28 cellular contexts compared by ENCODE assay signal in the genomic region with DNA sequence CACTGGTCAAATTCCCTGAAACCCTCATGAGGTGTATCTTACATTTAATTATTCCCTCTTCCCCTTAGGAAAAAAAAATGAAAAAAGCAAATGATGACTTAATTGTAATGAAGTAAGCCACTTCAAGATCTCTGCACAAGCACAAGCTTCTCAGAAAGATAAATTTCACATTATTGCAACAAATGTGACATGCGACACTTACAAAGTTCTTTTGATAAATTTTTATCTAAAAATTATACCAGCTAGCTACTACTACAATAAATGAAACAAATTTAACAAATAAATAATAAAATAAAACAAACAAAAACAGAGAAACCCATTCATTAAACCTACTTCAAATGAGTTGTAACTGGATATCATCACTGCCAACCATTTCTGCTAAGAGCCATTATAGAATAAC.
"Had no signal": no experiment of that assay in that cellular context is flagged by ENCODE, and none has a peak within 500 bp of the region (broad histone marks: within the 10 kb centered on the region; RNA-seq: fewer than 3 reads in every experiment).

No MANE protein-coding gene starts in this region.

- H3K4me3 ChIP-seq: stomach, suprapubic skin, testis, thoracic aorta, thyroid gland, tibial artery, tibial nerve, transverse colon, upper lobe of left lung, upper lobe of right lung, uterus, vagina had no signal

- H3K4me3 Mint-ChIP-seq: stimulated activated effector memory CD8-positive, alpha-beta T cell treated with anti-CD3 and anti-CD28 coated beads, Interleukin-12 subunit alpha, Interleukin-12 subunit beta, amount 100 ng/mL, for 72 hours; stimulated activated memory B cell treated with anti-CD40 and anti-IgM and Interleukin-4, amounts not matched to agents 10 μg/mL and 1 μg/mL and 100 μg/mL, for 72 hours; stimulated activated naive B cell treated with anti-CD40 and anti-IgM and Interleukin-4, amounts not matched to agents 10 μg/mL and 1 μg/mL and 100 μg/mL, for 72 hours; stimulated activated naive CD8-positive, alpha-beta T cell treated with anti-CD3 and anti-CD28 coated beads, Interleukin-15, amount 100 ng/mL, for 72 hours; stimulated activated naive CD8-positive, alpha-beta T cell treated with anti-CD3 and anti-CD28 coated beads, Interleukin-15, Interleukin-2, amounts not matched to agents 100 ng/mL and 50 ng/mL, for 24 hours; type B pancreatic cell had no signal

- DNase-seq: stimulated activated CD4-positive, alpha-beta T cell treated with anti-CD3 and anti-CD28 coated beads, Interleukin-2, amount 100 ng/mL, for 48 hours; stimulated activated CD4-positive, alpha-beta T cell treated with anti-CD3 and anti-CD28 coated beads, Interleukin-4, amount 100 ng/mL, for 1 hour; stimulated activated CD4-positive, alpha-beta T cell treated with anti-CD3 and anti-CD28 coated beads, Interleukin-4, amount 100 ng/mL, for 24 hours; stimulated activated CD4-positive, alpha-beta T cell treated with anti-CD3 and anti-CD28 coated beads, Interleukin-4, amount 100 ng/mL, for 4 hours; stimulated activated CD8-positive, alpha-beta memory T cell treated with anti-CD3 and anti-CD28 coated beads, Interleukin-4, amount 100 ng/mL, for 48 hours; stimulated activated naive B cell treated with anti-CD40 and anti-IgM and Interleukin-4, amounts not matched to agents 10 μg/mL and 1 μg/mL and 100 μg/mL, for 72 hours; stimulated activated naive CD4-positive, alpha-beta T cell; stimulated activated naive CD4-positive, alpha-beta T cell treated with Interleukin-2 at 50 U/mL for 16 hours; stimulated activated naive CD8-positive, alpha-beta T cell treated with anti-CD3 and anti-CD28 coated beads, Interleukin-15, amount 100 ng/mL, for 72 hours; stimulated activated naive CD8-positive, alpha-beta T cell treated with anti-CD3 and anti-CD28 coated beads, Interleukin-15, Interleukin-2, amounts not matched to agents 100 U/mL and 50 U/mL, for 24 hours; stomach; substantia nigra; testis; thyroid gland; tibial artery; transverse colon; trophoblast cell; upper lobe of left lung; upper lobe of right lung; uterus had no signal

- H3K4me1 ChIP-seq: stomach, suprapubic skin, testis, tibial artery, tibial nerve, uterus, vagina had no signal

- H3K9me3 ChIP-seq: suprapubic skin, testis, thoracic aorta, thyroid gland, transverse colon, upper lobe of left lung, upper lobe of right lung, uterus, vagina had no signal

- H3K27ac ChIP-seq: stomach, suprapubic skin, testis, thoracic aorta, thyroid gland, tibial artery, tibial nerve, transverse colon, upper lobe of left lung, upper lobe of right lung, uterus, vagina had no signal

- H3K27ac Mint-ChIP-seq: stimulated activated effector memory CD8-positive, alpha-beta T cell treated with anti-CD3 and anti-CD28 coated beads, Interleukin-12 subunit alpha, Interleukin-12 subunit beta, amount 100 ng/mL, for 72 hours; stimulated activated memory B cell treated with anti-CD40 and anti-IgM and Interleukin-4, amounts not matched to agents 10 μg/mL and 1 μg/mL and 100 μg/mL, for 72 hours; stimulated activated naive B cell treated with anti-CD40 and anti-IgM and Interleukin-4, amounts not matched to agents 10 μg/mL and 1 μg/mL and 100 μg/mL, for 72 hours; stimulated activated naive CD8-positive, alpha-beta T cell treated with anti-CD3 and anti-CD28 coated beads, Interleukin-15, amount 100 ng/mL, for 72 hours; stimulated activated naive CD8-positive, alpha-beta T cell treated with anti-CD3 and anti-CD28 coated beads, Interleukin-15, Interleukin-2, amounts not matched to agents 100 ng/mL and 50 ng/mL, for 24 hours; type B pancreatic cell had no signal

- ATAC-seq: stimulated activated effector memory CD8-positive, alpha-beta T cell treated with anti-CD3 and anti-CD28 coated beads, Interleukin-12 subunit alpha, Interleukin-12 subunit beta, amount 100 ng/mL, for 72 hours; stimulated activated memory B cell treated with anti-CD40 and anti-IgM and Interleukin-4, amounts not matched to agents 10 μg/mL and 1 μg/mL and 100 μg/mL, for 72 hours; stimulated activated naive B cell treated with anti-CD40 and anti-IgM and Interleukin-4, amounts not matched to agents 10 μg/mL and 1 μg/mL and 100 μg/mL, for 72 hours; stimulated activated naive CD8-positive, alpha-beta T cell treated with anti-CD3 and anti-CD28 coated beads, Interleukin-15, amount 100 ng/mL, for 72 hours; stimulated activated naive CD8-positive, alpha-beta T cell treated with anti-CD3 and anti-CD28 coated beads, Interleukin-15, Interleukin-2, amounts not matched to agents 100 U/mL and 50 U/mL, for 24 hours; upper lobe of right lung had no signal

- H3K27me3 Mint-ChIP-seq: stimulated activated memory B cell treated with anti-CD40 and anti-IgM and Interleukin-4, amounts not matched to agents 10 μg/mL and 1 μg/mL and 100 μg/mL, for 72 hours; stimulated activated naive B cell treated with anti-CD40 and anti-IgM and Interleukin-4, amounts not matched to agents 10 μg/mL and 1 μg/mL and 100 μg/mL, for 72 hours; stimulated activated naive CD8-positive, alpha-beta T cell treated with anti-CD3 and anti-CD28 coated beads, Interleukin-15, amount 100 ng/mL, for 72 hours; stimulated activated naive CD8-positive, alpha-beta T cell treated with anti-CD3 and anti-CD28 coated beads, Interleukin-15, Interleukin-2, amounts not matched to agents 100 ng/mL and 50 ng/mL, for 24 hours; type B pancreatic cell had no signal

- H3K4me1 Mint-ChIP-seq: stimulated activated memory B cell treated with anti-CD40 and anti-IgM and Interleukin-4, amounts not matched to agents 10 μg/mL and 1 μg/mL and 100 μg/mL, for 72 hours; stimulated activated naive B cell treated with anti-CD40 and anti-IgM and Interleukin-4, amounts not matched to agents 10 μg/mL and 1 μg/mL and 100 μg/mL, for 72 hours; stimulated activated naive CD8-positive, alpha-beta T cell treated with anti-CD3 and anti-CD28 coated beads, Interleukin-15, amount 100 ng/mL, for 72 hours had no signal

- H3K36me3 ChIP-seq: thyroid gland, uterus, vagina had no signal

- H3K9me3 Mint-ChIP-seq: stimulated activated effector memory CD8-positive, alpha-beta T cell treated with anti-CD3 and anti-CD28 coated beads, Interleukin-12 subunit alpha, Interleukin-12 subunit beta, amount 100 ng/mL, for 72 hours; stimulated activated memory B cell treated with anti-CD40 and anti-IgM and Interleukin-4, amounts not matched to agents 10 μg/mL and 1 μg/mL and 100 μg/mL, for 72 hours; stimulated activated naive B cell treated with anti-CD40 and anti-IgM and Interleukin-4, amounts not matched to agents 10 μg/mL and 1 μg/mL and 100 μg/mL, for 72 hours; stimulated activated naive CD8-positive, alpha-beta T cell treated with anti-CD3 and anti-CD28 coated beads, Interleukin-15, amount 100 ng/mL, for 72 hours; stimulated activated naive CD8-positive, alpha-beta T cell treated with anti-CD3 and anti-CD28 coated beads, Interleukin-15, Interleukin-2, amounts not matched to agents 100 ng/mL and 50 ng/mL, for 24 hours; type B pancreatic cell had no signal
